ENCODE assay signal across 8 cellular contexts in genomic region chr6:167907837-167908681, GRCh38.
DNase-seq lines count a peak whose midpoint lies in the region; ATAC-seq, FAIRE-seq and TF ChIP-seq lines count a peak whose summit lies in the region.

No MANE protein-coding gene starts in this region.

- no peak overlapping the region for H3K4me2 ChIP-seq in Loucy (ENCODE audit: low read depth, low read length, poor library complexity, severe bottlenecking)
- H3K4me2 ChIP-seq in K562 (ENCODE audit: insufficient read depth, low read length): no peak overlapping the region

- in situ Hi-C loops in K562 (cut with MboI): no loop called here

- BruUV-seq in Caco-2 (replicated peaks; lab: Mats Ljungman, UMichigan) (no TSS peak), K562 (replicated peaks; lab: Mats Ljungman, UMichigan) (no TSS peak)

- H3K4me1 ChIP-seq in Caco-2 (peaks cover 13% of the 10 kb centered on the region; the same call in 1 of the 2 replicates), Loucy (ENCODE audit: insufficient read depth, low read length, poor library complexity, severe bottlenecking) (no peaks in the 10 kb centered on the region), K562 (replicated peaks in 1 of 2; ENCODE audit: control insufficient read depth in 2 of 2, insufficient read depth in 2 of 2, low read length in 2 of 2) (no peaks in the 10 kb centered on the region), right lobe of liver (peaks cover 0 to 13% (median under 1%) of the 10 kb centered on the region in 4 donors), ascending aorta (no peaks in the 10 kb centered on the region)

- TF ChIP-seq CTCF in Caco-2 (IDR thresholded peaks at IDR 0.05; ENCODE audit: insufficient read depth in 1 of 2, low read depth in 1 of 2, low read length in 1 of 2, severe bottlenecking in 1 of 2, unreplicated experiment in 1 of 2): peak; percentile 33 to 41
- TF ChIP-seq CTCF in Loucy (conservative IDR thresholded peaks at IDR 0.05; ENCODE audit: low read length): 0 out of 2 replicates have a peak, but pooled peaks have one; percentile 31
- peak; percentile 23 to 51 (median 32); a peak in 3 of 6 replicates for TF ChIP-seq CTCF in K562 (IDR thresholded peaks at IDR 0.05 in 2 of 3, conservative IDR thresholded peaks at IDR 0.05 in 1 of 3; ENCODE audit: insufficient read depth in 2 of 3, low read depth in 1 of 3, low read length in 3 of 3)
- peak; percentile 47 to 68 (median 56) for TF ChIP-seq CTCF in right lobe of liver (IDR thresholded peaks at IDR 0.05)
- peak in 1 of 3 experiments; percentile 31 for TF ChIP-seq CTCF in ascending aorta (IDR thresholded peaks at IDR 0.05)

- CTCF ChIA-PET in Caco-2 (lab: Charles Lee) (no interaction called here), K562 (lab: Yijun Ruan, JAX; ENCODE audit: low intra/inter-chr PET ratio) (interaction anchor here (0.7 to 1.1 kb wide), 2 partner anchors 151 to 448 kb away, joined by 3 to 4 read pairs; no protein-coding TSS in a partner anchor)

- H3K9me2 ChIP-seq in Loucy (replicated peaks; ENCODE audit: low read depth, low read length): no peaks in the 10 kb centered on the region

- H4K20me1 ChIP-seq in Loucy (ENCODE audit: insufficient read depth, low read length, poor library complexity, severe bottlenecking): no peaks in the 10 kb centered on the region
- H4K20me1 ChIP-seq in K562 (replicated peaks; ENCODE audit: control insufficient read depth, insufficient read depth, low read length): no peaks in the 10 kb centered on the region

- FAIRE-seq in K562 (lab: Jason Lieb, UNC): no peak

- peaks cover 15% of the 10 kb centered on the region for H3K4me1 Mint-ChIP-seq in Caco-2 (ENCODE audit: low read depth, unreplicated experiment)
- peaks cover 0 to 2% of the 10 kb centered on the region in 2 donors for H3K4me1 Mint-ChIP-seq in stimulated activated naive B cell treated with anti-CD40 and anti-IgM and Interleukin-4, amounts not matched to agents 10 μg/mL and 1 μg/mL and 100 μg/mL, for 72 hours
- no peaks in the 10 kb centered on the region for H3K4me1 Mint-ChIP-seq in effector memory CD8-positive, alpha-beta T cell (ENCODE audit: low read depth in 2 of 2)

- DNase-seq in Caco-2 (peak in 1 of 2 experiments; percentile 39), K562 (ENCODE audit: extremely low read depth in 1 of 4, low spot score in 3 of 4) (peak in 2 of 4 experiments; percentile 22), right lobe of liver (no peak), ascending aorta (ENCODE audit: low spot score in 2 of 2) (no peak)
- no peak for DNase-seq in stimulated activated naive B cell treated with anti-CD40 and anti-IgM and Interleukin-4, amounts not matched to agents 10 μg/mL and 1 μg/mL and 100 μg/mL, for 72 hours
- DNase-seq in central memory CD4-positive, alpha-beta T cell: no peak
- DNase-seq in effector memory CD8-positive, alpha-beta T cell: no peak

- H2AFZ ChIP-seq in Loucy (ENCODE audit: low read length): no peak overlapping the region
- no peak overlapping the region for H2AFZ ChIP-seq in K562 (ENCODE audit: low read depth, low read length)

- peak in 1 of 2 experiments; percentile 26; a peak in 1 of 4 replicates for TF ChIP-seq RAD21 in K562 (CRISPR knock-in tag; conservative IDR thresholded peaks at IDR 0.05 in 1 of 2, IDR thresholded peaks at IDR 0.05 in 1 of 2)

- no peaks in the 10 kb centered on the region for H3K27me3 Mint-ChIP-seq in Caco-2 (ENCODE audit: insufficient read depth, unreplicated experiment)
- no peaks in the 10 kb centered on the region for H3K27me3 Mint-ChIP-seq in stimulated activated naive B cell treated with anti-CD40 and anti-IgM and Interleukin-4, amounts not matched to agents 10 μg/mL and 1 μg/mL and 100 μg/mL, for 72 hours
- no peaks in the 10 kb centered on the region for H3K27me3 Mint-ChIP-seq in effector memory CD8-positive, alpha-beta T cell

- H3K9me1 ChIP-seq in K562 (ENCODE audit: control insufficient read depth, insufficient read depth, low read length): no peaks in the 10 kb centered on the region

- H3K4me3 ChIP-seq in Caco-2 (ENCODE audit: low read depth, low read length) (no peak overlapping the region), Loucy (ENCODE audit: low read length, poor library complexity, severe bottlenecking) (no peak overlapping the region), K562 (no peak overlapping the region), right lobe of liver (no peak overlapping the region), ascending aorta (no peak overlapping the region)

- H3K27me3 ChIP-seq in Caco-2 (replicated peaks; ENCODE audit: control insufficient read depth, insufficient read depth, low read length): no peaks in the 10 kb centered on the region
- H3K27me3 ChIP-seq in Loucy (ENCODE audit: insufficient read depth, low read length, poor library complexity, severe bottlenecking): no peaks in the 10 kb centered on the region
- H3K27me3 ChIP-seq in K562 (ENCODE audit: control insufficient read depth in 2 of 2, insufficient read depth in 2 of 2, low read length in 2 of 2): no peaks in the 10 kb centered on the region
- H3K27me3 ChIP-seq in right lobe of liver: no peaks in the 10 kb centered on the region
- H3K27me3 ChIP-seq in ascending aorta: no peaks in the 10 kb centered on the region

- H3K27ac ChIP-seq in K562 (ENCODE audit: extremely low read depth, low read depth, low read length) (no peak overlapping the region), right lobe of liver (no peak overlapping the region), ascending aorta (no peak overlapping the region)

- H3K27ac Mint-ChIP-seq in Caco-2 (ENCODE audit: unreplicated experiment): no peak overlapping the region
- H3K27ac Mint-ChIP-seq in stimulated activated naive B cell treated with anti-CD40 and anti-IgM and Interleukin-4, amounts not matched to agents 10 μg/mL and 1 μg/mL and 100 μg/mL, for 72 hours: no peak overlapping the region
- no peak overlapping the region for H3K27ac Mint-ChIP-seq in effector memory CD8-positive, alpha-beta T cell

- no peak for TF ChIP-seq POLR2A in K562 (conservative IDR thresholded peaks at IDR 0.05)
- no peak for TF ChIP-seq POLR2A in right lobe of liver (IDR thresholded peaks at IDR 0.05)

- no peaks in the 10 kb centered on the region for H3F3A ChIP-seq in Loucy (ENCODE audit: low read depth)

- POLR2A ChIA-PET in Caco-2 (lab: Charles Lee): no interaction called here
- POLR2A ChIA-PET in K562 (lab: Yijun Ruan, JAX): interaction anchor here (1.1 to 1.8 kb wide), 2 partner anchors 9 to 18 kb away, joined by 3 to 7 read pairs; no protein-coding TSS in a partner anchor

- H3K36me3 ChIP-seq in Caco-2 (ENCODE audit: control insufficient read depth, insufficient read depth, low read length): peaks cover 7% of the 10 kb centered on the region
- H3K36me3 ChIP-seq in Loucy (ENCODE audit: insufficient read depth, low read length): no peaks in the 10 kb centered on the region
- H3K36me3 ChIP-seq in K562 (ENCODE audit: control insufficient read depth, insufficient read depth, low read length): peaks cover 68% of the 10 kb centered on the region
- peaks cover 0 to 16% (median under 1%) of the 10 kb centered on the region in 4 donors for H3K36me3 ChIP-seq in right lobe of liver
- peaks cover 13 to 48% of the 10 kb centered on the region in 2 donors for H3K36me3 ChIP-seq in ascending aorta

- whole genome bisulfite sequencing in K562 (ENCODE audit: insufficient coverage, low coverage, missing lambda C conversion rate): 67% methylated on average over 7 of the region's 7 CpGs
- WGBS in right lobe of liver (ENCODE audit: insufficient coverage, low coverage, low lambda C conversion rate, missing lambda C conversion rate): 56% methylated on average over 7 of the region's 7 CpGs

- no peak for TF ChIP-seq EP300 in K562 (IDR thresholded peaks at IDR 0.05; ENCODE audit: low read length)

- intact Hi-C loops in Caco-2 (cut with micrococcal nuclease; ENCODE audit: unreplicated experiment): loop anchor here (5.0 kb wide), 2 partner anchors 59 to 224 kb away; no protein-coding TSS in a partner anchor
- intact Hi-C loops in K562 (cut with micrococcal nuclease): no loop called here
- intact Hi-C loops in right lobe of liver (cut with DNase I): loop anchor here in 1 of 2 donors (10.0 kb wide), 1 partner anchor 423 kb away; no protein-coding TSS in a partner anchor
- intact Hi-C loops in ascending aorta (cut with DNase I): no loop called here

- H3K4me3 Mint-ChIP-seq in Caco-2 (ENCODE audit: unreplicated experiment): no peak overlapping the region
- H3K4me3 Mint-ChIP-seq in stimulated activated naive B cell treated with anti-CD40 and anti-IgM and Interleukin-4, amounts not matched to agents 10 μg/mL and 1 μg/mL and 100 μg/mL, for 72 hours: no peak overlapping the region
- no peak overlapping the region for H3K4me3 Mint-ChIP-seq in effector memory CD8-positive, alpha-beta T cell

- no peaks in the 10 kb centered on the region for H3K79me2 ChIP-seq in Loucy (ENCODE audit: insufficient read depth, low read length)
- H3K79me2 ChIP-seq in K562 (ENCODE audit: control insufficient read depth, insufficient read depth, low read length): no peaks in the 10 kb centered on the region

- no peaks in the 10 kb centered on the region for H3K9me3 Mint-ChIP-seq in Caco-2 (ENCODE audit: unreplicated experiment)
- no peaks in the 10 kb centered on the region for H3K9me3 Mint-ChIP-seq in stimulated activated naive B cell treated with anti-CD40 and anti-IgM and Interleukin-4, amounts not matched to agents 10 μg/mL and 1 μg/mL and 100 μg/mL, for 72 hours
- no peaks in the 10 kb centered on the region for H3K9me3 Mint-ChIP-seq in effector memory CD8-positive, alpha-beta T cell

- ATAC-seq in K562 (peak; percentile 73), right lobe of liver (peak; percentile 64 to 74 (median 66))
- no peak for ATAC-seq in stimulated activated naive B cell treated with anti-CD40 and anti-IgM and Interleukin-4, amounts not matched to agents 10 μg/mL and 1 μg/mL and 100 μg/mL, for 72 hours (replicated peaks)
- no peak for ATAC-seq in effector memory CD8-positive, alpha-beta T cell (replicated peaks)

- H3K9me3 ChIP-seq in Caco-2: no peaks in the 10 kb centered on the region
- H3K9me3 ChIP-seq in Loucy (ENCODE audit: insufficient read depth, low read depth, low read length): no peaks in the 10 kb centered on the region
- H3K9me3 ChIP-seq in K562 (replicated peaks; ENCODE audit: control insufficient read depth, insufficient read depth, low read depth, low read length): no peaks in the 10 kb centered on the region
- H3K9me3 ChIP-seq in right lobe of liver: no peaks in the 10 kb centered on the region
- H3K9me3 ChIP-seq in ascending aorta: no peaks in the 10 kb centered on the region

- H3K36me3 Mint-ChIP-seq in Caco-2 (ENCODE audit: insufficient read depth, unreplicated experiment): peaks cover 75% of the 10 kb centered on the region
- peaks cover 0 to 9% of the 10 kb centered on the region in 2 donors for H3K36me3 Mint-ChIP-seq in stimulated activated naive B cell treated with anti-CD40 and anti-IgM and Interleukin-4, amounts not matched to agents 10 μg/mL and 1 μg/mL and 100 μg/mL, for 72 hours
- peaks cover 2% of the 10 kb centered on the region for H3K36me3 Mint-ChIP-seq in effector memory CD8-positive, alpha-beta T cell (ENCODE audit: insufficient read depth)

- H3K9ac ChIP-seq in Loucy (ENCODE audit: low read depth, low read length, poor library complexity, severe bottlenecking): no peak overlapping the region
- no peak overlapping the region for H3K9ac ChIP-seq in K562 (ENCODE audit: insufficient read depth in 1 of 2, low read depth in 2 of 2, low read length in 2 of 2)

TF ChIP-seq in K562, 482 proteins besides CTCF, POLR2A, EP300 and RAD21 (continues in another document):
- TF ChIP-seq ZNF586 (CRISPR knock-in tag; conservative IDR thresholded peaks at IDR 0.05): no peak

Comparison
In these comparisons a context has a peak if more than half of its experiments do, and no peak if none do; other contexts are left out.
1. ATAC-seq: peak in K562 (single experiment) and right lobe of liver (4 of 4); none in stimulated activated naive B cell treated with anti-CD40 and anti-IgM and Interleukin-4, amounts not matched to agents 10 μg/mL and 1 μg/mL and 100 μg/mL, for 72 hours (0 of 2) and effector memory CD8-positive, alpha-beta T cell (single experiment).